In the genomic region with DNA sequence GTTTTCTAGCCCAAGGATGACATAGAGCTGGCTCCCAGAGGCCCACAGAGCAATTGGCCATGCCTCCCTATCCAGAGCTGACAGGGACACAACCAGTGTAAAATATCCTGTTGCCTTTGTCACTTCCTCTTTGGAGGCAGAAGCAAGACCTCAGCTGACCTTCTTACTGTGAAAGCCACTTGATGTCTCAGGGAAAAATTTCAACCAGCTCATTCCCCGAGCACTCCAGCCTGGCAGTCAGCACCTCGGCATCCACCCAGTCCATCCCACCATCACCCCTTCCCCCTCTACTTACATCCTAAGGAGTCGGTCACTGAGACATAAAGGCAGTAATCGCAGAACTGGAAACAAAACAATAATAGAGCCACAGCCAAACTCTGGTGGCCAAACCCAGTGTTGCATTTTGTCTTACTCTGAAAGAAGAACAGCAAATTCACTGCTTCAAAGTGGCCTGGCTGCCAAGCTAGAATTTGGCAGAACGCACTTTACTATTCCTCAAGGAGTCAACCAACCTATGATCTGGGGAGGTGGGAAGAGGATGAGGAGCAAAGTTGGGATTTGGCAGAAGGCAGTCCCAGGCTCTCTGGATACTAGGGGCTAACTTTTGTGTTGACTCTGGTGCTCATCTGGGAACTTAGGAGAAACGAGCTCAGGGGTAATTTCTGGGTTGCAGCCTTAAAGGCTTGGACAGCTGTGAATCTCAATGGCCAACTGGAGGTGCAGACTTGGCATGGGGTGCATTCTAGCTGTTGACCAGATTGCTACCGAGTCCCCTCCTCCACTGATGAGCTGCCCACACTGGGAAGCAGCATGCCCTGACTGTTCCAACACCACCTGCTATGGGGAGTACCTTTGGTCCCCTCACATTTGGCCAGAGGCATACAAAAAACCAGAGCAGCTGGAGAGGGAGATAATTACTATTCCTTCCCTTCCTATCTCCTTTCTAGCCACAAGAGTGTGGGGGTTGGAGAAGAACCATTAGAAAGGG, we compare ENCODE assay signal across 12 cellular contexts. TPM values are rescaled to one million over a fixed set of nuclear protein-coding genes. Genes with fewer than 3 reads are reported as not detected.
DNase-seq lines count a peak whose midpoint lies in the region; ATAC-seq, FAIRE-seq and TF ChIP-seq lines count a peak whose summit lies in the region.
"Had no signal": no experiment of that assay in that cellular context is flagged by ENCODE, and none has a peak within 500 bp of the region (broad histone marks: within the 10 kb centered on the region; RNA-seq: fewer than 3 reads in every experiment).

No MANE protein-coding gene starts in this region.

- no peak overlapping the region for H3K4me3 ChIP-seq in adipocyte (ENCODE audit: low read length)
- no peak overlapping the region for H3K4me3 ChIP-seq in kidney (ENCODE audit: low read length in 2 of 2)
- H3K4me3 ChIP-seq: mucosa of descending colon had no signal

- no peak overlapping the region for H3K9ac ChIP-seq in adipocyte (ENCODE audit: low read length)
- no peak overlapping the region for H3K9ac ChIP-seq in kidney (ENCODE audit: low read length in 2 of 2)

- H3K27ac Mint-ChIP-seq in natural killer cell treated with Interleukin-12 subunit alpha and Interleukin-12 subunit beta and Interleukin-15 and Interleukin-18, amount 100 ng/mL, for 72 hours: peak overlapping the region; percentile 12 to 49
- H3K27ac Mint-ChIP-seq in natural killer cell: no peak overlapping the region
- no peak overlapping the region for H3K27ac Mint-ChIP-seq in progenitor cell of endocrine pancreas

- intact Hi-C loops in natural killer cell (cut with micrococcal nuclease) (no loop called here), kidney (cut with DNase I) (no loop called here)

- TF ChIP-seq CTCF in natural killer cell (IDR thresholded peaks at IDR 0.05) (no peak), kidney (IDR thresholded peaks at IDR 0.05; ENCODE audit: borderline replicate concordance, extremely low read depth, insufficient read depth) (no peak), progenitor cell of endocrine pancreas (IDR thresholded peaks at IDR 0.05; ENCODE audit: unreplicated experiment) (no peak)

- H3K4me1 Mint-ChIP-seq in natural killer cell treated with Interleukin-12 subunit alpha and Interleukin-12 subunit beta and Interleukin-15 and Interleukin-18, amount 100 ng/mL, for 72 hours (ENCODE audit: low read depth in 2 of 2): peaks cover 22 to 28% of the 10 kb centered on the region in 2 donors
- no peaks in the 10 kb centered on the region for H3K4me1 Mint-ChIP-seq in natural killer cell
- peaks cover 8% of the 10 kb centered on the region for H3K4me1 Mint-ChIP-seq in progenitor cell of endocrine pancreas (ENCODE audit: low read depth)

- H3K27me3 ChIP-seq in adipocyte (replicated peaks; ENCODE audit: control insufficient read depth, insufficient read depth, low read length): no peaks in the 10 kb centered on the region

- H3K9me3 Mint-ChIP-seq in natural killer cell treated with Interleukin-12 subunit alpha and Interleukin-12 subunit beta and Interleukin-15 and Interleukin-18, amount 100 ng/mL, for 72 hours: no peaks in the 10 kb centered on the region
- H3K9me3 Mint-ChIP-seq in natural killer cell: no peaks in the 10 kb centered on the region
- H3K9me3 Mint-ChIP-seq in progenitor cell of endocrine pancreas (ENCODE audit: low read depth): no peaks in the 10 kb centered on the region

- H3K9me3 ChIP-seq in adipocyte (ENCODE audit: control insufficient read depth, low read length) (no peaks in the 10 kb centered on the region), kidney (ENCODE audit: control insufficient read depth in 1 of 2, low read length in 2 of 2) (no peaks in the 10 kb centered on the region)
- H3K9me3 ChIP-seq: mucosa of descending colon had no signal

- FAIRE-seq in kidney (lab: Jason Lieb, UNC): no peak

- peaks cover 18% of the 10 kb centered on the region for H3K36me3 Mint-ChIP-seq in natural killer cell treated with Interleukin-12 subunit alpha and Interleukin-12 subunit beta and Interleukin-15 and Interleukin-18, amount 100 ng/mL, for 72 hours
- H3K36me3 Mint-ChIP-seq in natural killer cell (no peaks in the 10 kb centered on the region), progenitor cell of endocrine pancreas (ENCODE audit: insufficient read depth) (no peaks in the 10 kb centered on the region)

- no peak overlapping the region for H3K4me3 Mint-ChIP-seq in natural killer cell treated with Interleukin-12 subunit alpha and Interleukin-12 subunit beta and Interleukin-15 and Interleukin-18, amount 100 ng/mL, for 72 hours
- H3K4me3 Mint-ChIP-seq in natural killer cell (no peak overlapping the region), progenitor cell of endocrine pancreas (ENCODE audit: low read depth) (no peak overlapping the region)

- no peak for ATAC-seq in natural killer cell treated with Interleukin-12 subunit alpha and Interleukin-12 subunit beta and Interleukin-15 and Interleukin-18, amount 100 ng/mL, for 72 hours
- no peak for ATAC-seq in natural killer cell
- ATAC-seq: mucosa of descending colon, Panc1 had no signal

- no peak overlapping the region for H3K27ac ChIP-seq in kidney (ENCODE audit: low read depth in 2 of 2, low read length in 2 of 2)
- H3K27ac ChIP-seq: C4-2B had no signal

- H3K36me3 ChIP-seq in adipocyte (ENCODE audit: control insufficient read depth, insufficient read depth, low read length, severe bottlenecking): no peaks in the 10 kb centered on the region
- H3K36me3 ChIP-seq in kidney (ENCODE audit: control insufficient read depth in 1 of 2, insufficient read depth in 2 of 2, low read length in 2 of 2): no peaks in the 10 kb centered on the region

- no peak for DNase-seq in natural killer cell treated with Interleukin-12 subunit alpha and Interleukin-12 subunit beta and Interleukin-15 and Interleukin-18, amount 100 ng/mL, for 72 hours (ENCODE audit: low spot score)
- DNase-seq in natural killer cell (no peak), adipocyte (ENCODE audit: low read depth) (peak; percentile 24), hepatic stellate cell (ENCODE audit: low spot score) (peak; percentile 80), Kasumi-1 (lab: John Stamatoyannopoulos, UW) (no peak), kidney (no peak), progenitor cell of endocrine pancreas (ENCODE audit: low spot score, unreplicated experiment) (no peak)
- DNase-seq in stimulated activated naive CD4-positive, alpha-beta T cell (lab: John Stamatoyannopoulos, UW): no peak
- DNase-seq: activated CD4-positive, alpha-beta T cell treated with anti-CD3 and anti-CD28 coated beads, Interleukin-2, amount 50 U/mL, for 1 hour; mucosa of descending colon had no signal

- peaks cover 0 to 3% of the 10 kb centered on the region in 2 donors for H3K27me3 Mint-ChIP-seq in natural killer cell treated with Interleukin-12 subunit alpha and Interleukin-12 subunit beta and Interleukin-15 and Interleukin-18, amount 100 ng/mL, for 72 hours
- H3K27me3 Mint-ChIP-seq in natural killer cell (ENCODE audit: low read depth in 2 of 2) (peaks cover 0 to 4% of the 10 kb centered on the region in 2 donors), progenitor cell of endocrine pancreas (no peaks in the 10 kb centered on the region)

- H3K4me1 ChIP-seq in adipocyte (ENCODE audit: control insufficient read depth, insufficient read depth, low read length) (peaks cover 5% of the 10 kb centered on the region), kidney (ENCODE audit: control insufficient read depth in 1 of 2, insufficient read depth in 1 of 2, low read depth in 1 of 2, low read length in 2 of 2) (no peaks in the 10 kb centered on the region)

RNA-seq across cellular contexts. Expression of gene NIPAL4, which starts 13.7 kb away (rescaled TPM):
- 1 to 10 TPM in 1 of 2 donors, under 1 TPM in 1; 0.43 to 1.2 TPM for total RNA-seq in natural killer cell treated with Interleukin-12 subunit alpha and Interleukin-12 subunit beta and Interleukin-15 and Interleukin-18, amount 100 ng/mL, for 72 hours
- total RNA-seq in natural killer cell: 1 to 10 TPM in 1 of 3 donors, under 1 TPM in 1, not detected in 1; 0.39 to 1.3 TPM
- not detected for total RNA-seq in kidney
- polyA plus RNA-seq in kidney (ENCODE audit: insufficient read depth, low read depth, low replicate concordance): not detected
- total RNA-seq in progenitor cell of endocrine pancreas: not detected in 2 replicates

Comparison
In these comparisons a context has a peak if more than half of its experiments do, and no peak if none do; other contexts are left out.
1. H3K27ac Mint-ChIP-seq: peak in natural killer cell treated with Interleukin-12 subunit alpha and Interleukin-12 subunit beta and Interleukin-15 and Interleukin-18, amount 100 ng/mL, for 72 hours (2 of 2); none in natural killer cell (0 of 2) and progenitor cell of endocrine pancreas (single experiment).
2. DNase-seq: peak in adipocyte (single experiment) and hepatic stellate cell (single experiment); none in natural killer cell treated with Interleukin-12 subunit alpha and Interleukin-12 subunit beta and Interleukin-15 and Interleukin-18, amount 100 ng/mL, for 72 hours (single experiment), natural killer cell (single experiment), Kasumi-1 (0 of 2), kidney (single experiment), stimulated activated naive CD4-positive, alpha-beta T cell (0 of 6) and progenitor cell of endocrine pancreas (single experiment).